9 cellular contexts compared by ENCODE assay signal in the genomic region with DNA sequence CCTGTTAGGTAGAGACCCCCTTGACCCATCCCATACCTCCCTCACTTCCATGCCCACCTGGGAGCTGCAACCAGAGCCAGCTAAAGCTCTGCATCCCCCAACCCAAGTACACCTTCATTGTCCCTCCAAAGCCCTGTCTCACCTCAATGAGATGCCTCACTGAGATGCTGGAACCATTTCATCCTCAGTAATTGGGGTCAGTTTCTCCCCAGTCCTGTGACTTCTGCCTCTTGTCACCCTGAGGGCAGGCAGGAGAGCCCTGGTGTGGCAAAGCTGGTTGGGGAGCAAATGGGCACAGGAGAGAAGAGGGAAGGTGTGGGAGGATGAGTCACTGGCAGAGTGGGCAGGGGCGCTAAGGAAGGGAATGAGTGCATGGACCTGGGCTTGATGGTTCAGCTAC. TPM values are rescaled to one million over a fixed set of nuclear protein-coding genes. Genes with fewer than 3 reads are reported as not detected.
A peak's percentile ranks its signal among the peaks of the same experiment; 100 is the strongest.
DNase-seq lines count a peak whose midpoint lies in the region; FAIRE-seq and TF ChIP-seq lines count a peak whose summit lies in the region.
"Had no signal": no experiment of that assay in that cellular context is flagged by ENCODE, and none has a peak within 500 bp of the region (broad histone marks: within the 10 kb centered on the region; RNA-seq: fewer than 3 reads in every experiment).

No MANE protein-coding gene starts in this region.

- H3K9me3 Mint-ChIP-seq in CD8-positive, alpha-beta memory T cell: no peaks in the 10 kb centered on the region
- peaks cover 0 to 3% (median 0%) of the 10 kb centered on the region in 5 experiments for H3K9me3 Mint-ChIP-seq in brain

- DNase-seq in CD8-positive, alpha-beta memory T cell: no peak
- DNase-seq in NB4 (ENCODE audit: low read depth) (peak; percentile 62), WERI-Rb-1 (no peak), NCI-H2171 (lab: John Stamatoyannopoulos, UW) (no peak), GM12891 (ENCODE audit: insufficient read length, low spot score) (no peak), AG08396 (ENCODE audit: low spot score) (no peak)

- peak overlapping the region; percentile 21 for H3K27ac ChIP-seq in CD8-positive, alpha-beta memory T cell (ENCODE audit: low read depth, low read length)
- H3K27ac ChIP-seq in WERI-Rb-1: no peak overlapping the region
- H3K27ac ChIP-seq: right lobe of liver had no signal

- H3K27me3 Mint-ChIP-seq in CD8-positive, alpha-beta memory T cell: peaks cover 0 to 2% of the 10 kb centered on the region in 2 donors
- peaks cover 9% of the 10 kb centered on the region for H3K27me3 Mint-ChIP-seq in brain

- H3K4me1 Mint-ChIP-seq in CD8-positive, alpha-beta memory T cell: peaks cover 27 to 29% (median 29%) of the 10 kb centered on the region in 3 donors
- H3K4me1 Mint-ChIP-seq in brain: peaks cover 18% of the 10 kb centered on the region

- no peaks in the 10 kb centered on the region for H3K27me3 ChIP-seq in CD8-positive, alpha-beta memory T cell (ENCODE audit: insufficient read depth, low read length, poor library complexity, severe bottlenecking)
- no peaks in the 10 kb centered on the region for H3K27me3 ChIP-seq in skeletal muscle satellite cell (ENCODE audit: control insufficient read depth, insufficient read depth, low read length)
- H3K27me3 ChIP-seq in WERI-Rb-1 (ENCODE audit: insufficient read depth, low read depth, severe bottlenecking): no peaks in the 10 kb centered on the region
- H3K27me3 ChIP-seq: right lobe of liver had no signal

- TF ChIP-seq CTCF in NB4 (IDR thresholded peaks at IDR 0.05; ENCODE audit: low read depth, low read length) (no peak), brain (conservative IDR thresholded peaks at IDR 0.05) (no peak), WERI-Rb-1 (IDR thresholded peaks at IDR 0.05; ENCODE audit: low read depth, low read length) (no peak)

- peak overlapping the region; percentile 63 for H3K9ac ChIP-seq in skeletal muscle satellite cell (ENCODE audit: low read depth, low read length)

- FAIRE-seq in GM12891 (lab: Jason Lieb, UNC): no peak

- POLR2A ChIA-PET in CD8-positive, alpha-beta memory T cell (lab: Charles Lee): interaction anchor here (1.0 kb wide), 2 partner anchors 64 to 68 kb away, joined by 4 read pairs; no protein-coding TSS in a partner anchor

- H3K4me1 ChIP-seq in CD8-positive, alpha-beta memory T cell (ENCODE audit: insufficient read depth, low read length): peaks cover 26% of the 10 kb centered on the region
- peaks cover 40% of the 10 kb centered on the region for H3K4me1 ChIP-seq in skeletal muscle satellite cell (ENCODE audit: control insufficient read depth, insufficient read depth, low read length)
- H3K4me1 ChIP-seq: right lobe of liver had no signal

- H3K36me3 Mint-ChIP-seq in CD8-positive, alpha-beta memory T cell: no peaks in the 10 kb centered on the region
- H3K36me3 Mint-ChIP-seq in brain: no peaks in the 10 kb centered on the region

- H3K4me2 ChIP-seq in skeletal muscle satellite cell (ENCODE audit: low read length): peak overlapping the region; percentile 75

- TF ChIP-seq POLR2A in NB4 (IDR thresholded peaks at IDR 0.05; ENCODE audit: extremely low read depth, insufficient read length) (no peak), GM12891 (IDR thresholded peaks at IDR 0.05; ENCODE audit: low read depth, low read length) (no peak)

- H3K36me3 ChIP-seq in CD8-positive, alpha-beta memory T cell (ENCODE audit: insufficient read depth, low read length): no peaks in the 10 kb centered on the region
- H3K36me3 ChIP-seq in skeletal muscle satellite cell (ENCODE audit: insufficient read depth, low read length) (no peaks in the 10 kb centered on the region), WERI-Rb-1 (no peaks in the 10 kb centered on the region)
- H3K36me3 ChIP-seq: right lobe of liver had no signal

- peak overlapping the region in 4 of 7 donors; percentile 36 to 63 (median 60) for H3K4me3 Mint-ChIP-seq in CD8-positive, alpha-beta memory T cell
- no peak overlapping the region for H3K4me3 Mint-ChIP-seq in brain

- no peaks in the 10 kb centered on the region for H3K9me3 ChIP-seq in CD8-positive, alpha-beta memory T cell (ENCODE audit: low read length)
- no peaks in the 10 kb centered on the region for H3K9me3 ChIP-seq in skeletal muscle satellite cell (replicated peaks; ENCODE audit: low read length)
- H3K9me3 ChIP-seq in WERI-Rb-1 (ENCODE audit: severe bottlenecking): no peaks in the 10 kb centered on the region
- H3K9me3 ChIP-seq: right lobe of liver had no signal

- CTCF ChIA-PET in CD8-positive, alpha-beta memory T cell (lab: Charles Lee): interaction anchor here (0.9 to 6.0 kb wide), 8 partner anchors 8 to 101 kb away, joined by 3 to 132 read pairs (median 6); no protein-coding TSS in a partner anchor

- no peak overlapping the region for H3K4me3 ChIP-seq in CD8-positive, alpha-beta memory T cell (ENCODE audit: low read length)
- no peak overlapping the region for H3K4me3 ChIP-seq in NB4 (ENCODE audit: low read depth, low read length)
- peak overlapping the region; percentile 52 for H3K4me3 ChIP-seq in skeletal muscle satellite cell (ENCODE audit: low read length)
- no peak overlapping the region for H3K4me3 ChIP-seq in WERI-Rb-1 (ENCODE audit: low read depth, low read length)
- H3K4me3 ChIP-seq: right lobe of liver had no signal

- H3K27ac Mint-ChIP-seq in CD8-positive, alpha-beta memory T cell: peak overlapping the region; percentile 38 to 96 (median 88)
- H3K27ac Mint-ChIP-seq in brain: peak overlapping the region in 4 of 5 experiments; percentile 51 to 81 (median 66)

TF ChIP-seq in GM12891, 5 proteins besides CTCF, POLR2A, EP300 and RAD21:
- TF ChIP-seq POU2F2 (IDR thresholded peaks at IDR 0.05; ENCODE audit: low read depth, low read length): no peak
- no peak for TF ChIP-seq PAX5 (IDR thresholded peaks at IDR 0.05; ENCODE audit: insufficient read depth, low read length, severe bottlenecking)
- TF ChIP-seq SPI1 (IDR thresholded peaks at IDR 0.05; ENCODE audit: low read depth, low read length): no peak
- TF ChIP-seq TAF1 (IDR thresholded peaks at IDR 0.05; ENCODE audit: low read depth, low read length): no peak

RNA-seq across cellular contexts. Expression of gene NT5DC4, which starts 27.9 kb away (rescaled TPM):
- not detected for total RNA-seq in CD8-positive, alpha-beta memory T cell
- not detected for polyA plus RNA-seq in CD8-positive, alpha-beta memory T cell
- polyA plus RNA-seq in brain (ENCODE audit: insufficient read depth, low read depth, low replicate concordance): not detected
- not detected in 2 replicates for total RNA-seq in skeletal muscle satellite cell (2012; rRNA removed)
- polyA plus RNA-seq in GM12891 (2012; ENCODE audit: low read depth, missing spikeins): 2.1 TPM
- total RNA-seq: right lobe of liver had no signal

RNA-seq across cellular contexts. Expression of gene SLC20A1, which starts 47.2 kb away (rescaled TPM):
- total RNA-seq in CD8-positive, alpha-beta memory T cell: 100 to 1,000 TPM; 102 to 105 TPM
- polyA plus RNA-seq in CD8-positive, alpha-beta memory T cell: 68.0 TPM
- polyA plus RNA-seq in brain (ENCODE audit: insufficient read depth, low read depth, low replicate concordance): 32.6 TPM
- total RNA-seq in skeletal muscle satellite cell (2012; rRNA removed): 110 and 184 TPM in 2 replicates
- 21.8 TPM for polyA plus RNA-seq in GM12891 (2012; ENCODE audit: low read depth, missing spikeins)

Comparison
In these comparisons a context has a peak if more than half of its experiments do, and no peak if none do; other contexts are left out.
1. H3K4me3 Mint-ChIP-seq: peak in CD8-positive, alpha-beta memory T cell (4 of 7); none in brain (0 of 5).